Comparison of ENCODE assay signal across 8 cellular contexts in the genomic region with DNA sequence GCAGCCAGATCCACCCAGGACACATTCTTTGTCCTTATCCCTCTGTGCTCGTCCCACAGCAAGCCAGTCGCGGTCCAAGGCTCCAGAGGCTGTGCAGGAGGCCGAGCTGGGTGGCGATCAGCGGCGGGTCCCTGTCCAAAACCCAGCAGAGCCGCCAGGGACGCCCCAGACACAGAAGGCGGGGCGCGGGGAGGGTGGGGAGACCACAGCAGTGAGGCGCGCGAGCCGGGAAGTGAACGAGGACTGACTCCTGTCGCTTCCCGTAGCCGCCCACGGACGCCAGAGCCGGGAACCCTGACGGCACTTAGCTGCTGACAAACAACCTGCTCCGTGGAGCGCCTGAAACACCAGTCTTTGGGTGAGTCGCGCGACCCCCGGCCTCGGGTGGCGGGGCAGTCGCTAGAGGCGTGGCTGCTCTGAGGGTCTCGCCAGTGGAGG. TPM values are rescaled to one million over a fixed set of nuclear protein-coding genes. Genes with fewer than 3 reads are reported as not detected.
DNase-seq lines count a peak whose midpoint lies in the region; ATAC-seq and TF ChIP-seq lines count a peak whose summit lies in the region.

A gene (plus strand): TSS at position 279 of the 438 bp plus-strand sequence. CDS start 2,089 bp downstream, outside the sequence.

- peak; percentile 38 for ATAC-seq in HG03378 (IDR thresholded peaks at IDR 0.05; ENCODE audit: unreplicated experiment)
- ATAC-seq in mucosa of descending colon: peak; percentile 97

- H3K4me3 ChIP-seq in NT2/D1 (ENCODE audit: insufficient read length, low read depth): peak within 1 kb of the TSS; percentile 79
- peak within 1 kb of the TSS; percentile 93 for H3K4me3 ChIP-seq in epithelial cell of esophagus (ENCODE audit: low read length)
- peak within 1 kb of the TSS; percentile 91 for H3K4me3 ChIP-seq in mucosa of descending colon

- peak; percentile 41 for TF ChIP-seq POLR2A in GM19099 (IDR thresholded peaks at IDR 0.05; ENCODE audit: extremely low read depth, insufficient read length, low read depth)

- intact Hi-C loops in mucosa of descending colon (cut with DNase I, micrococcal nuclease): no loop called here

- H3K9me3 ChIP-seq in NT2/D1 (ENCODE audit: insufficient read depth, low read length) (no peaks in the 10 kb centered on the region; the same call in 1 of the 2 replicates), mucosa of descending colon (no peaks in the 10 kb centered on the region)

- DNase-seq in AG20443 (ENCODE audit: low spot score): peak; percentile 94
- DNase-seq in NT2/D1 (ENCODE audit: low read depth, low spot score): no peak
- peak; percentile 78 for DNase-seq in activated T-cell treated with anti-CD3 and anti-CD28 coated beads for 1 hour (ENCODE audit: low read depth)
- peak; percentile 83 for DNase-seq in epithelial cell of esophagus (ENCODE audit: low read depth)
- peak; percentile 92 to 94 (median 93) for DNase-seq in mucosa of descending colon
- peak; percentile 54 to 73 for DNase-seq in stimulated activated CD8-positive, alpha-beta memory T cell treated with anti-CD3 and anti-CD28 coated beads, Interleukin-4, amount 100 ng/mL, for 1 hour (ENCODE audit: low read depth in 2 of 2, low spot score in 1 of 2)

- peaks cover 6% of the 10 kb centered on the region for H3K36me3 ChIP-seq in NT2/D1 (ENCODE audit: insufficient read depth, insufficient read length, low read length)
- H3K36me3 ChIP-seq in mucosa of descending colon (ENCODE audit: low read depth): no peaks in the 10 kb centered on the region

- peaks cover 3% of the 10 kb centered on the region for H3K4me1 ChIP-seq in NT2/D1 (ENCODE audit: insufficient read depth, insufficient read length)
- H3K4me1 ChIP-seq in mucosa of descending colon (ENCODE audit: low read depth): peaks cover 6% of the 10 kb centered on the region

- H3K27me3 ChIP-seq in NT2/D1 (ENCODE audit: insufficient read depth, insufficient read length): peaks cover 24% of the 10 kb centered on the region

- peak within 1 kb of the TSS; percentile 88 for H3K9ac ChIP-seq in NT2/D1 (ENCODE audit: insufficient read length, low read depth)

- TF ChIP-seq CTCF in epithelial cell of esophagus (IDR thresholded peaks at IDR 0.05; ENCODE audit: insufficient read depth, low read depth, low read length, missing control alignments) (no peak), mucosa of descending colon (IDR thresholded peaks at IDR 0.05) (no peak)

RNA-seq across cellular contexts. Expression of the gene that starts here (rescaled TPM):
- 10 to 100 TPM; 55.3 to 74.3 (median 56.4) TPM for total RNA-seq in mucosa of descending colon
